8 cellular contexts compared by ENCODE assay signal in the genomic region with DNA sequence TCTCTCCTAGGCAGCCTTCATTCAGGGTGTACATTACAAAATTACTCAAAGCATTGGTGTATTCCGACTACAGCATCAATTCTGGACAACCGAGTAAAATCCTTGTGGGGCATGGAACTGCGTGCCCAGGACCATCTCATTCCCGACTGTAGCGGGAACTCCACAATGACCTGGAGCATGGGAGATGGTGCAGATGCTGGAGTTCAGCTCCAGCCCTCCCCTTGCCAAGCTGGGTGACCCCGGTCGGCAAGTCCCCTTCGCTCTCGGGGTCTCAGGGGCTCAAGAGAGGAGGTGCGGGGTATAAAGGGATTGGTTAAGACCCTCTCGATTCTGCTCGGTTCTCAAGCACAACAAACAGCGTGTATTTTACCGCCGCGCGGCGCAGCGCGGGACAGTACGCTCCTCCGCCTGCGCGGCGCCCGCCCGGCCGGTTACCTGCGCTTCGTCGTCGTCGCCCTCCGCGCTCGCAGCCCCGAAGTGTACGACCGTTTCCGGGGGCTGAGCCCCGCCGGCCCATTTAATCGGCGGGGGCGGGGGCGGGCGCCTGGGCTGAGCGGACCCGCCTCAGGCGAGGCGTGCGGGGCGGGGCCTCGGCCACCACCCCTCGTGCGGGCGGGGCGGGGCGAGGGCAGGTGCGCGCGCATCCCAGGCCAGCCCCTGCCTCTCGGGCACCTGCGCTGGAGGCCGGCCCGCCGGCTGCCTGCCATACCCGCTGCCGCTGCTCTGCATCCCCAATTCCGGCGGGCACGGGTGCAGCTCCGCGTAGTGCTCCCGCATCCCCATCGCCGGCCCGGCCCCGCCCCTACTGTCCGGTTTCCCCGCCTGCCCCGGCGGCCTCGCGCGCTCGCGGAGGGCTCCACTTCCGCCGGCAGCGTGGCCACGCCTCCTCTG. TPM values are rescaled to one million over a fixed set of nuclear protein-coding genes. Genes with fewer than 3 reads are reported as not detected.
DNase-seq lines count a peak whose midpoint lies in the region; ATAC-seq and TF ChIP-seq lines count a peak whose summit lies in the region.

TSS of gene G6PD (minus strand) at position 493 of the 891 bp plus-strand sequence. CDS start 691 bp downstream, outside the sequence.

- no peaks in the 10 kb centered on the region for H3K9me2 ChIP-seq in SK-N-SH

- H3K27me3 ChIP-seq in SK-N-SH (ENCODE audit: insufficient read depth) (peaks cover 12% of the 10 kb centered on the region; the same call in 1 of the 2 replicates), psoas muscle (ENCODE audit: insufficient read depth in 3 of 3, low read length in 2 of 3) (no peaks in the 10 kb centered on the region), uterus (no peaks in the 10 kb centered on the region)

- H3K9me3 ChIP-seq in KOPT-K1 (ENCODE audit: insufficient read depth, low read length, poor library complexity, severe bottlenecking) (no peaks in the 10 kb centered on the region), SK-N-SH (no peaks in the 10 kb centered on the region), psoas muscle (no peaks in the 10 kb centered on the region), uterus (no peaks in the 10 kb centered on the region)

- POLR2A ChIA-PET in SK-N-SH (lab: Yijun Ruan, JAX), result interaction anchor here (0.5 to 0.9 kb wide), 2 partner anchors 19 to 127 kb away, joined by 3 to 5 read pairs; no protein-coding TSS in a partner anchor

- peak; percentile 52 for ATAC-seq in GM21723 (IDR thresholded peaks at IDR 0.05; ENCODE audit: unreplicated experiment)
- peak; percentile 79 to 85 (median 82) for ATAC-seq in psoas muscle

- H3K27ac ChIP-seq in KOPT-K1 (ENCODE audit: low read depth, low read length, poor library complexity, severe bottlenecking) (peak within 1 kb of the TSS; percentile 95), SK-N-SH (ENCODE audit: low read depth in 2 of 2, low read length in 1 of 2) (peak within 1 kb of the TSS; percentile 94), psoas muscle (peak within 1 kb of the TSS; percentile 86), uterus (peak within 1 kb of the TSS; percentile 78 to 91)

- no peaks in the 10 kb centered on the region for H3K27me3 Mint-ChIP-seq in activated naive CD8-positive, alpha-beta T cell

- H3K36me3 Mint-ChIP-seq in activated naive CD8-positive, alpha-beta T cell, result no peaks in the 10 kb centered on the region

- no peak within 1 kb of the TSS for H2AFZ ChIP-seq in SK-N-SH (ENCODE audit: low read depth)

- peak within 1 kb of the TSS; percentile 94 for H3K27ac Mint-ChIP-seq in activated naive CD8-positive, alpha-beta T cell

- H3F3A ChIP-seq in SK-N-SH (replicated peaks; ENCODE audit: insufficient read depth), result peaks cover 6% of the 10 kb centered on the region

- H3K79me2 ChIP-seq in SK-N-SH (ENCODE audit: insufficient read depth), result peaks cover 60% of the 10 kb centered on the region

- H3K4me3 Mint-ChIP-seq in activated naive CD8-positive, alpha-beta T cell, result peak within 1 kb of the TSS; percentile 98

- DNase-seq in G401 (ENCODE audit: low spot score) (peak; percentile 65), SK-N-SH (peak; percentile 95), cardiac septum (ENCODE audit: low spot score) (no peak), psoas muscle (peak in 1 of 2 donors; percentile 78), uterus (no peak)

- H3K9ac ChIP-seq in SK-N-SH, result peak within 1 kb of the TSS; percentile 77

- H3K4me2 ChIP-seq in SK-N-SH, result peak within 1 kb of the TSS; percentile 82

- TF ChIP-seq POLR2A in uterus (IDR thresholded peaks at IDR 0.05), result peak in 1 of 2 donors; percentile 46

- TF ChIP-seq RAD21 in SK-N-SH (IDR thresholded peaks at IDR 0.05; ENCODE audit: low read length), result no peak

- no peak for TF ChIP-seq CTCF in SK-N-SH (IDR thresholded peaks at IDR 0.05)
- no peak for TF ChIP-seq CTCF in psoas muscle (IDR thresholded peaks at IDR 0.05)
- no peak for TF ChIP-seq CTCF in uterus (IDR thresholded peaks at IDR 0.05)

- H3K9me3 Mint-ChIP-seq in activated naive CD8-positive, alpha-beta T cell (ENCODE audit: low read depth), result no peaks in the 10 kb centered on the region

- intact Hi-C loops in cardiac septum (cut with DNase I), result no loop called here
- intact Hi-C loops in psoas muscle (cut with DNase I), result no loop called here
- intact Hi-C loops in uterus (cut with DNase I; ENCODE audit: low total_unique reads), result no loop called here

- peaks cover 2% of the 10 kb centered on the region; the same call in 1 of the 2 replicates for H4K20me1 ChIP-seq in SK-N-SH (ENCODE audit: insufficient read depth)

- peak within 1 kb of the TSS; percentile 68 to 70 for H3K4me3 ChIP-seq in SK-N-SH (ENCODE audit: low read depth in 2 of 2, low read length in 1 of 2)
- H3K4me3 ChIP-seq in psoas muscle, result peak within 1 kb of the TSS; percentile 68
- peak within 1 kb of the TSS; percentile 45 to 68 for H3K4me3 ChIP-seq in uterus

- H3K36me3 ChIP-seq in KOPT-K1 (ENCODE audit: insufficient read depth, low read length) (peaks cover 30% of the 10 kb centered on the region), SK-N-SH (replicated peaks in 1 of 2; ENCODE audit: control insufficient read depth in 1 of 2, insufficient read depth in 2 of 2, low read length in 1 of 2) (no peaks in the 10 kb centered on the region), psoas muscle (ENCODE audit: insufficient read depth in 1 of 2, low read depth in 1 of 2) (peaks cover 0 to 9% of the 10 kb centered on the region in 2 donors), uterus (no peaks in the 10 kb centered on the region)

- 65% methylated on average over 45 of the region's 92 CpGs for WGBS in SK-N-SH (ENCODE audit: low lambda C conversion rate)
- WGBS in psoas muscle, 3 donors, result 1 to 40% (median 1%) methylated on average over 16 to 90 of the region's 92 CpGs

- CTCF ChIA-PET in SK-N-SH (lab: Yijun Ruan, JAX), result interaction anchor here (0.8 to 1.2 kb wide), 3 partner anchors 11 to 115 kb away, joined by 3 to 5 read pairs (median 5); no protein-coding TSS in a partner anchor

- in situ Hi-C loops in G401 (cut with HindIII; ENCODE audit: low sequenced_read_pairs), result no loop called here

- H3K4me1 Mint-ChIP-seq in activated naive CD8-positive, alpha-beta T cell (ENCODE audit: low read depth), result peaks cover 55% of the 10 kb centered on the region

- TF ChIP-seq EP300 in SK-N-SH (IDR thresholded peaks at IDR 0.05; ENCODE audit: borderline replicate concordance in 1 of 2, low read depth in 1 of 2, low read length in 1 of 2), result no peak

- H3K4me1 ChIP-seq in SK-N-SH (ENCODE audit: control insufficient read depth in 1 of 2, insufficient read depth in 2 of 2, low read depth in 1 of 2, low read length in 1 of 2) (peaks cover 12% of the 10 kb centered on the region in 2 experiments; a peak in 3 of 4 replicates), psoas muscle (peaks cover 16% of the 10 kb centered on the region), uterus (peaks cover 0 to 3% of the 10 kb centered on the region in 2 donors)

TF ChIP-seq in SK-N-SH, 30 proteins besides CTCF, POLR2A, EP300 and RAD21:
- TF ChIP-seq FOSL2 (IDR thresholded peaks at IDR 0.05; ENCODE audit: borderline replicate concordance, low read depth) (no peak), MXI1 (IDR thresholded peaks at IDR 0.05; ENCODE audit: low read depth, low read length) (peak; percentile 41; the same call in 1 of the 2 replicates), USF1 (IDR thresholded peaks at IDR 0.05; ENCODE audit: borderline replicate concordance, low read depth) (no peak), POLR2AphosphoS5 (IDR thresholded peaks at IDR 0.05; ENCODE audit: low read depth, low read length) (peak; percentile 43), JUND (IDR thresholded peaks at IDR 0.05) (no peak), FOXJ3 (CRISPR knock-in tag; IDR thresholded peaks at IDR 0.05) (no peak), RCOR1 (IDR thresholded peaks at IDR 0.05; ENCODE audit: low read length) (no peak), NRF1 (IDR thresholded peaks at IDR 0.05; ENCODE audit: low read depth, low read length) (peak; percentile 16; the same call in 1 of the 2 replicates)

RNA-seq across cellular contexts. Expression of gene G6PD, which starts in this region (rescaled TPM):
- 32.0 and 32.9 TPM in 2 replicates for total RNA-seq in G401 (2014; rRNA removed; shearing (Covaris generic))
- polyA plus RNA-seq in SK-N-SH (2012; rRNA removed), result 70.1 and 131 TPM in 2 replicates
- 45.2 and 75.3 TPM in 2 replicates for polyA plus RNA-seq in SK-N-SH (2012; cell fraction: cytosol; rRNA removed)
- polyA plus RNA-seq in SK-N-SH (2012; cell fraction: nucleus; rRNA removed), result 192 and 210 TPM in 2 replicates
- 14.6 TPM for total RNA-seq in cardiac septum
- total RNA-seq in psoas muscle, result 1 to 10 TPM; 6.2 to 9.1 (median 7.1) TPM
- 1 to 10 TPM; 3.2 to 7.8 (median 4.6) TPM for polyA plus RNA-seq in psoas muscle
- 10 to 100 TPM; 15.5 to 69.6 (median 23.8) TPM for total RNA-seq in uterus

Comparison
In these comparisons a context has a peak if more than half of its experiments do, and no peak if none do; other contexts are left out.
1. RNA of gene G6PD (polyA plus RNA-seq): 45.2 to 210 TPM in SK-N-SH; 3.2 to 7.8 TPM in psoas muscle; every median in the first group is over 4 times any median in the second.
2. DNase-seq: peak in G401 (single experiment) and SK-N-SH (single experiment); none in cardiac septum (single experiment) and uterus (0 of 2).
3. Peak in every context shown above with its lines, with median percentiles within 50 percentile points of each other: H3K27ac ChIP-seq and H3K4me3 ChIP-seq.